ENCODE assay signal across 17 cellular contexts in genomic region chrX:24110049-24110448, GRCh38.
"Had no signal": no experiment of that assay in that cellular context is flagged by ENCODE, and none has a peak within 500 bp of the region (broad histone marks: within the 10 kb centered on the region; RNA-seq: fewer than 3 reads in every experiment).

No MANE protein-coding gene starts in this region.

- ATAC-seq: activated CD8-positive, alpha-beta T cell treated with anti-CD3 and anti-CD28 coated beads, Interleukin-2, amount 10 ng/mL, durations not matched to agents 7 days and 5 days; body of pancreas; left lung; naive thymus-derived CD8-positive, alpha-beta T cell had no signal

- DNase-seq: activated B cell treated with CpG ODN at 0.5 μM for 24 hours; activated CD4-positive, alpha-beta T cell treated with anti-CD3 and anti-CD28 coated beads for 48 hours; activated CD8-positive, alpha-beta memory T cell treated with anti-CD3 and anti-CD28 coated beads, Interleukin-2, amount 50 U/mL, for 4 hours; activated CD8-positive, alpha-beta T cell treated with anti-CD3 and anti-CD28 coated beads, Interleukin-2, amount 10 ng/mL, durations not matched to agents 7 days and 5 days; activated gamma-delta T cell; activated T-cell treated with anti-CD3 and anti-CD28 coated beads, Interleukin-2, amount 50 U/mL, for 48 hours; amniotic stem cell; cortex of kidney; effector CD8-positive, alpha-beta T cell; esophagus squamous epithelium; foreskin fibroblast; hippocampal formation; left lung; naive thymus-derived CD8-positive, alpha-beta T cell; stimulated activated CD4-positive, alpha-beta T cell treated with anti-CD3 and anti-CD28 coated beads, Interleukin-12 subunit alpha, Interleukin-12 subunit beta, amount 100 ng/mL, for 4 hours; stimulated activated CD4-positive, alpha-beta T cell treated with anti-CD3 and anti-CD28 coated beads, Interleukin-2, amount 100 ng/mL, for 24 hours had no signal
